In the genomic region with DNA sequence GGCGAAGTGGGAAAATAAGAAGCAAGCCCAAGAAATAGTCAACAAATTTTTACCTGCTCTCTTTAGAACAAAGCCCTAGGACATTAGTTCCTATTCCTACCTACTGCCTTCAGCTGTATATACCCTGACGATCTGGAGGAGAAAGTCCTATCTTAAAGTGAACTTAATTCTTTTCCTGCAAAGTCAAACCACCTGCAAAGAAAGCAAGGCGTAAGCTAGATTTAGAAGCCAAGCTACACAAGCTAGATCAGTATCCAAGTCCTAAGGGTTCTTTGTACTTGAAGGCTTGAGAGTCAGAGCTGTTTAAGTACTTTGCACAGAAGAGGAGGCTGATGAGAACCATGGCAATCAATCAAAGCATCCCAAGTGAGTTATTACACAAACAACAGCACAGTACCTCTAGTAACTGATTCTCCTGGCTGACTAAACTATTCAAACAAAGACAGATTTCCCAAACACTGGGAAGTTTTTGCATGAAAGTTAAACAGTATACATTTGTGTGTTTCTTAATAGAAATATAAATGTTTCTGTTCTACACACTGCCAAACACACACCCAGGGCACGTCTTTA, we compare ENCODE assay signal across 11 cellular contexts. TPM values are rescaled to one million over a fixed set of nuclear protein-coding genes. Genes with fewer than 3 reads are reported as not detected.
DNase-seq lines count a peak whose midpoint lies in the region; ATAC-seq, FAIRE-seq and TF ChIP-seq lines count a peak whose summit lies in the region.
"Had no signal": no experiment of that assay in that cellular context is flagged by ENCODE, and none has a peak within 500 bp of the region (broad histone marks: within the 10 kb centered on the region; RNA-seq: fewer than 3 reads in every experiment).

No MANE protein-coding gene starts in this region.

- no peak for FAIRE-seq in kidney (lab: Jason Lieb, UNC)

- no TSS peak for BruUV-seq in mammary epithelial cell (replicated peaks; lab: Mats Ljungman, UMichigan)

- H3K27ac ChIP-seq in SJCRH30 (peak overlapping the region; percentile 16; the same call in 1 of the 2 replicates), stomach smooth muscle (ENCODE audit: low read length) (peak overlapping the region; percentile 26), mammary epithelial cell (ENCODE audit: insufficient read depth, low read depth, low read length) (no peak overlapping the region), kidney (ENCODE audit: low read depth in 2 of 2, low read length in 2 of 2) (no peak overlapping the region)
- H3K27ac ChIP-seq: lower lobe of right lung had no signal

- POLR2A ChIA-PET in naive thymus-derived CD8-positive, alpha-beta T cell (lab: Charles Lee) = interaction anchor here (0.9 kb wide), 1 partner anchor 209 kb away, joined by 3 read pairs; no protein-coding TSS in a partner anchor

- CTCF ChIA-PET in mammary epithelial cell (lab: Charles Lee; ENCODE audit: low non-redundant PET) = interaction anchor here (1.5 kb wide), 1 partner anchor 118 kb away, joined by 11 read pairs; no protein-coding TSS in a partner anchor

- TF ChIP-seq CTCF in mammary epithelial cell (conservative IDR thresholded peaks at IDR 0.05 in 1 of 2, IDR thresholded peaks at IDR 0.05 in 1 of 2; ENCODE audit: extremely low read depth in 1 of 2, insufficient read depth in 1 of 2, low read depth in 1 of 2, low read length in 2 of 2) (no peak), kidney (IDR thresholded peaks at IDR 0.05; ENCODE audit: borderline replicate concordance, extremely low read depth, insufficient read depth) (no peak)

- no peak overlapping the region for H2AFZ ChIP-seq in mammary epithelial cell (ENCODE audit: low read depth, low read length)

- peaks cover 14% of the 10 kb centered on the region for H3K36me3 ChIP-seq in SJCRH30
- peaks cover 0 to 3% of the 10 kb centered on the region in 2 donors for H3K36me3 ChIP-seq in stomach smooth muscle (ENCODE audit: control insufficient read depth in 2 of 2, insufficient read depth in 2 of 2, low read length in 2 of 2)
- no peaks in the 10 kb centered on the region for H3K36me3 ChIP-seq in mammary epithelial cell (ENCODE audit: insufficient read depth, low read length)
- no peaks in the 10 kb centered on the region for H3K36me3 ChIP-seq in kidney (ENCODE audit: control insufficient read depth in 1 of 2, insufficient read depth in 2 of 2, low read length in 2 of 2)
- H3K36me3 ChIP-seq: lower lobe of right lung had no signal

- no peak overlapping the region for H3K27ac Mint-ChIP-seq in naive thymus-derived CD8-positive, alpha-beta T cell

- DNase-seq in NCI-H2227 treated with DMSO at 0.1 percent for 48 hours (lab: John Stamatoyannopoulos, UW) = peak; percentile 8
- DNase-seq in NCI-H2227 (lab: John Stamatoyannopoulos, UW; ENCODE audit: unreplicated experiment) = no peak
- DNase-seq in SJCRH30 = peak in 1 of 2 experiments; percentile 20
- peak; percentile 84 for DNase-seq in left kidney (ENCODE audit: low read depth, low spot score)
- no peak for DNase-seq in mammary epithelial cell
- no peak for DNase-seq in naive thymus-derived CD8-positive, alpha-beta T cell
- DNase-seq in kidney = no peak
- DNase-seq: aorta, lower lobe of right lung, NCI-H2171 treated with DMSO at 0.1 percent for 48 hours had no signal

- H3K27me3 ChIP-seq in SJCRH30 (no peaks in the 10 kb centered on the region), stomach smooth muscle (ENCODE audit: control insufficient read depth in 1 of 2, insufficient read depth in 2 of 2, low read length in 2 of 2) (no peaks in the 10 kb centered on the region), mammary epithelial cell (ENCODE audit: insufficient read depth, low read length) (no peaks in the 10 kb centered on the region)

- H3K4me2 ChIP-seq in mammary epithelial cell (ENCODE audit: insufficient read depth, low read depth, low read length) = no peak overlapping the region

- H3K4me3 ChIP-seq in SJCRH30 = peak overlapping the region; percentile 67
- peak overlapping the region; percentile 31 to 85 for H3K4me3 ChIP-seq in stomach smooth muscle (ENCODE audit: low read length in 2 of 2)
- H3K4me3 ChIP-seq in mammary epithelial cell (replicated peaks in 1 of 3; ENCODE audit: insufficient read depth in 1 of 3, low read depth in 2 of 3, low read length in 3 of 3) = no peak overlapping the region
- no peak overlapping the region for H3K4me3 ChIP-seq in kidney (ENCODE audit: low read length in 2 of 2)

- H3K9me3 ChIP-seq in SJCRH30 (replicated peaks) (no peaks in the 10 kb centered on the region), stomach smooth muscle (ENCODE audit: control insufficient read depth in 2 of 2, low read length in 2 of 2) (no peaks in the 10 kb centered on the region), mammary epithelial cell (replicated peaks; ENCODE audit: insufficient read depth, low read length) (no peaks in the 10 kb centered on the region), kidney (ENCODE audit: control insufficient read depth in 1 of 2, low read length in 2 of 2) (no peaks in the 10 kb centered on the region)
- H3K9me3 ChIP-seq: lower lobe of right lung had no signal

- H3K9ac ChIP-seq in stomach smooth muscle (ENCODE audit: low read length in 2 of 2) (no peak overlapping the region), mammary epithelial cell (ENCODE audit: insufficient read depth, low read length) (no peak overlapping the region), kidney (ENCODE audit: low read length in 2 of 2) (no peak overlapping the region)

- H4K20me1 ChIP-seq in mammary epithelial cell (ENCODE audit: insufficient read depth, low read length) = no peaks in the 10 kb centered on the region

- in situ Hi-C loops in mammary epithelial cell (cut with MboI; ENCODE audit: low sequenced_read_pairs in 2 of 2) = loop anchor here in 1 of 2 donors (25.0 kb wide), 1 partner anchor 123 kb away; a partner anchor contains a TSS

- dilution Hi-C loops in mammary epithelial cell (cut with HindIII; ENCODE audit: low sequenced_read_pairs) = no loop called here

- ATAC-seq in naive thymus-derived CD8-positive, alpha-beta T cell = no peak

- peak overlapping the region in 3 of 10 donors; percentile 31 to 53 (median 37) for H3K4me3 Mint-ChIP-seq in naive thymus-derived CD8-positive, alpha-beta T cell

- intact Hi-C loops in mammary epithelial cell (cut with micrococcal nuclease) (loop anchor here (1.0 to 5.0 kb wide), 4 partner anchors 118 to 207 kb away; a partner anchor contains a TSS), kidney (cut with DNase I) (no loop called here)

- H3K36me3 Mint-ChIP-seq in naive thymus-derived CD8-positive, alpha-beta T cell = no peaks in the 10 kb centered on the region

- WGBS in mammary epithelial cell (ENCODE audit: low coverage, missing lambda C conversion rate) = 91% methylated on average over 4 of the region's 4 CpGs

- H3K9me3 Mint-ChIP-seq in naive thymus-derived CD8-positive, alpha-beta T cell = no peaks in the 10 kb centered on the region

- no peaks in the 10 kb centered on the region for H3K79me2 ChIP-seq in mammary epithelial cell (ENCODE audit: insufficient read depth, low read length)

- H3K4me1 Mint-ChIP-seq in naive thymus-derived CD8-positive, alpha-beta T cell = peaks cover 6 to 12% (median 8%) of the 10 kb centered on the region in 4 donors

- H3K27me3 Mint-ChIP-seq in naive thymus-derived CD8-positive, alpha-beta T cell = peaks cover 0 to 41% (median 0%) of the 10 kb centered on the region in 5 donors

- H3K4me1 ChIP-seq in SJCRH30 (no peaks in the 10 kb centered on the region; the same call in 1 of the 2 replicates), stomach smooth muscle (ENCODE audit: control insufficient read depth, insufficient read depth, low read length) (peaks cover 17% of the 10 kb centered on the region), mammary epithelial cell (ENCODE audit: insufficient read depth, low read length) (peaks cover 4% of the 10 kb centered on the region), kidney (ENCODE audit: control insufficient read depth in 1 of 2, insufficient read depth in 1 of 2, low read depth in 1 of 2, low read length in 2 of 2) (peaks cover 0 to 9% of the 10 kb centered on the region in 2 donors)

RNA-seq across cellular contexts. Expression of a gene that starts 1.9 kb away (rescaled TPM):
- total RNA-seq in SJCRH30 (2014; rRNA removed; shearing (Covaris generic)) = 59.6 and 76.1 TPM in 2 replicates
- total RNA-seq in mammary epithelial cell = 1 to 10 TPM; 1.9 to 3.8 TPM
- polyA plus RNA-seq in mammary epithelial cell = 1.6 TPM
- not detected for polyA minus RNA-seq in mammary epithelial cell
- 1 to 10 TPM; 2.1 to 2.8 TPM for total RNA-seq in naive thymus-derived CD8-positive, alpha-beta T cell
- polyA plus RNA-seq in naive thymus-derived CD8-positive, alpha-beta T cell = under 1 TPM in 2 of 3 donors, not detected in 1; 0.14 to 0.20 TPM
- total RNA-seq in kidney = 4.0 TPM
- 0.45 TPM for polyA plus RNA-seq in kidney (ENCODE audit: insufficient read depth, low read depth, low replicate concordance)

Comparison
In these comparisons a context has a peak if more than half of its experiments do, and no peak if none do; other contexts are left out.
1. DNase-seq: peak in NCI-H2227 treated with DMSO at 0.1 percent for 48 hours (single experiment) and left kidney (single experiment); none in NCI-H2227 (single experiment), mammary epithelial cell (single experiment), naive thymus-derived CD8-positive, alpha-beta T cell (0 of 10) and kidney (single experiment).
2. H3K27ac ChIP-seq: peak in SJCRH30 (single experiment) and stomach smooth muscle (single experiment); none in mammary epithelial cell (single experiment) and kidney (0 of 2).
3. H3K4me3 ChIP-seq: peak in SJCRH30 (single experiment) and stomach smooth muscle (2 of 2); none in mammary epithelial cell (0 of 3) and kidney (0 of 2).
4. RNA of a gene that starts 1.9 kb away (total RNA-seq): 59.6 to 76.1 TPM in SJCRH30; 4.0 TPM in kidney (single experiment), 1.9 to 3.8 TPM in mammary epithelial cell and 2.1 to 2.8 TPM in naive thymus-derived CD8-positive, alpha-beta T cell; every median in the first group is over 10 times any median in the second.